8 cellular contexts compared by ENCODE assay signal in the genomic region with DNA sequence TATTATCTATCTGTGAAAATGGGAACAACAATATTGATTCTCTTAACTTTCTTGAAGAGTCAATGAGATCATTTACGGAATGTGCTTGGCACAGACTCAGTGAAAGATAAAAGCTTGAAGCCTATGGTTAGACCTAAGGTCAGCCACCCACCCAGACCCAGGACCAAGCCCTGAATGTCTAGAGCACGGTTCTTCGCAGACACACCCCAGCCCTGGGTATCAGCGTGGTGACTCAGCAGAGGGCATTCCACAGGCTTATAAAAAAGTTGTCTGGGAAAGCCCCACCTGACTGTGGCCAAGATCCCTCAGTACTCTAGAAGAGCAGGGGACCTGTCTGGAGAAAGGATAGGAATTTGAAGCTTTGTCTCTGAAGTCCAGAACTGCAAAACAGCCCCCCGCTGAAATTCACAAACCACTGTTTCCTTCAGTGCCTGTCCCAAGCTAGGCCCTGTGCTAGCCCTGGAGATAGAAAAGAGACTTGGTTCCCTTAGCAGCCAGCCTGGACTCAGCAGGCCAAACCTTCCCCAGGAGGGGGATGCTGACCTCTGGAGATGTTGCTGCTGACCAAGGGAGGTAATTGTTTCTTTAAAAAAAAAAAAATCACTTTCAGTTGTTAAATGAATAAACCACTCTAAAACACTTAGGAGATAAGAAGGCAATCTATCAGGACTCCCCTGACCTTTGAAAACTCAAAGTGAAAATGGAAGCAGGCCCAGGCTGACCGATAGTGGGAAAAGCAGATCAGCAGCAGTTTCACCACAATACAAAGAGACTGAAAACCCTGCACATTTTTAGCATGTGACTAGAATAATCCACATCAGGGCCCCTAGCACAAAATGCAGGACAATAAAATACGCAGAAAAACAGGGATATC.
A peak's percentile ranks its signal among the peaks of the same experiment; 100 is the strongest.
DNase-seq lines count a peak whose midpoint lies in the region; ATAC-seq and TF ChIP-seq lines count a peak whose summit lies in the region.

No MANE protein-coding gene starts in this region.

- H3K36me3 ChIP-seq in breast epithelium (no peaks in the 10 kb centered on the region), Peyer's patch (no peaks in the 10 kb centered on the region), gastrocnemius medialis (no peaks in the 10 kb centered on the region)

- CTCF ChIA-PET in MCF 10A (lab: Yijun Ruan, JAX), result interaction anchor here (0.6 to 1.1 kb wide), 3 partner anchors 17 to 258 kb away, joined by 3 read pairs; no protein-coding TSS in a partner anchor

- no peaks in the 10 kb centered on the region for H3K9me3 ChIP-seq in breast epithelium
- no peaks in the 10 kb centered on the region for H3K9me3 ChIP-seq in Peyer's patch
- H3K9me3 ChIP-seq in gastrocnemius medialis, result no peaks in the 10 kb centered on the region

- TF ChIP-seq POLR2A in breast epithelium (IDR thresholded peaks at IDR 0.05), result no peak
- peak in 1 of 2 donors; percentile 32 for TF ChIP-seq POLR2A in Peyer's patch (IDR thresholded peaks at IDR 0.05)
- no peak for TF ChIP-seq POLR2A in gastrocnemius medialis (IDR thresholded peaks at IDR 0.05)

- no peak for TF ChIP-seq CTCF in MCF 10A (IDR thresholded peaks at IDR 0.05; ENCODE audit: unreplicated experiment)
- no peak for TF ChIP-seq CTCF in breast epithelium (IDR thresholded peaks at IDR 0.05)
- TF ChIP-seq CTCF in Peyer's patch (IDR thresholded peaks at IDR 0.05), result no peak
- no peak for TF ChIP-seq CTCF in gastrocnemius medialis (IDR thresholded peaks at IDR 0.05 in 4 of 5, conservative IDR thresholded peaks at IDR 0.05 in 1 of 5)

- H3K9me3 Mint-ChIP-seq in MCF 10A (ENCODE audit: unreplicated experiment), result no peaks in the 10 kb centered on the region

- BruUV-seq in MCF 10A (replicated peaks; lab: Mats Ljungman, UMichigan), result no TSS peak

- intact Hi-C loops in MCF 10A (cut with micrococcal nuclease), result no loop called here
- intact Hi-C loops in breast epithelium (cut with DNase I; ENCODE audit: low total_unique reads), result no loop called here
- intact Hi-C loops in gastrocnemius medialis (cut with DNase I; ENCODE audit: low total_unique reads), result no loop called here

- in situ Hi-C loops in gastrocnemius medialis (cut with MboI; ENCODE audit: low sequenced_read_pairs in 4 of 4), result no loop called here

- POLR2A ChIA-PET in MCF 10A (lab: Yijun Ruan, JAX), result interaction anchor here (0.6 to 0.7 kb wide), 2 partner anchors 9 to 31 kb away, joined by 3 to 5 read pairs; no protein-coding TSS in a partner anchor

- peak overlapping the region; percentile 36 for H3K27ac Mint-ChIP-seq in MCF 10A (ENCODE audit: low read depth, unreplicated experiment)

- DNase-seq in MCF 10A (ENCODE audit: unreplicated experiment), result peak; percentile 85
- no peak for DNase-seq in breast epithelium (ENCODE audit: low spot score in 2 of 2)
- DNase-seq in Peyer's patch, result peak in 2 of 3 donors; percentile 80 to 88
- DNase-seq in dermis blood vessel endothelial cell, result peak; percentile 6
- DNase-seq in gastrocnemius medialis, result peak in 1 of 2 donors; percentile 54
- no peak for DNase-seq in NCI-H1105 treated with DMSO at 0.1 percent for 48 hours (lab: John Stamatoyannopoulos, UW)
- DNase-seq in globus pallidus (ENCODE audit: low spot score), result no peak

- no peak overlapping the region for H3K4me3 Mint-ChIP-seq in MCF 10A (ENCODE audit: unreplicated experiment)

- no peak overlapping the region for H3K27ac ChIP-seq in breast epithelium
- H3K27ac ChIP-seq in Peyer's patch, result peak overlapping the region in 3 of 4 donors; percentile 76 to 93 (median 78)
- H3K27ac ChIP-seq in gastrocnemius medialis, result peak overlapping the region in 1 of 4 donors; percentile 13

- H3K4me1 Mint-ChIP-seq in MCF 10A (ENCODE audit: insufficient read depth, unreplicated experiment), result peaks cover 11% of the 10 kb centered on the region

- H3K4me3 ChIP-seq in breast epithelium (no peak overlapping the region), Peyer's patch (peak overlapping the region in 1 of 4 donors; percentile 13), gastrocnemius medialis (no peak overlapping the region)

- H3K4me1 ChIP-seq in breast epithelium (no peaks in the 10 kb centered on the region), Peyer's patch (peaks cover 0 to 36% (median 3%) of the 10 kb centered on the region in 4 donors), gastrocnemius medialis (peaks cover 15 to 24% of the 10 kb centered on the region in 2 donors)

- H3K27me3 Mint-ChIP-seq in MCF 10A (ENCODE audit: insufficient read depth, unreplicated experiment), result no peaks in the 10 kb centered on the region

- peak; percentile 80 for ATAC-seq in HG02870 (IDR thresholded peaks at IDR 0.05; ENCODE audit: unreplicated experiment)
- peak; percentile 76 to 94 for ATAC-seq in gastrocnemius medialis

- no peaks in the 10 kb centered on the region for H3K36me3 Mint-ChIP-seq in MCF 10A (ENCODE audit: insufficient read depth, unreplicated experiment)

- no peaks in the 10 kb centered on the region for H3K27me3 ChIP-seq in breast epithelium
- H3K27me3 ChIP-seq in Peyer's patch, result no peaks in the 10 kb centered on the region
- no peaks in the 10 kb centered on the region for H3K27me3 ChIP-seq in gastrocnemius medialis

Comparison
In these comparisons a context has a peak if more than half of its experiments do, and no peak if none do; other contexts are left out.
1. DNase-seq: peak in MCF 10A (single experiment), Peyer's patch (2 of 3) and dermis blood vessel endothelial cell (single experiment); none in breast epithelium (0 of 2), NCI-H1105 treated with DMSO at 0.1 percent for 48 hours (single experiment) and globus pallidus (single experiment).
2. H3K27ac ChIP-seq: peak in Peyer's patch (3 of 4); none in breast epithelium (0 of 2).